In genomic region chr20:17534077-17534476, GRCh38 we compare ENCODE assay signal across 14 cellular contexts. TPM values are rescaled to one million over a fixed set of nuclear protein-coding genes. Genes with fewer than 3 reads are reported as not detected.
DNase-seq lines count a peak whose midpoint lies in the region; ATAC-seq and TF ChIP-seq lines count a peak whose summit lies in the region.
"Had no signal": no experiment of that assay in that cellular context is flagged by ENCODE, and none has a peak within 500 bp of the region (broad histone marks: within the 10 kb centered on the region; RNA-seq: fewer than 3 reads in every experiment).

No MANE protein-coding gene starts in this region.

- H3K27ac Mint-ChIP-seq in T-helper 2 cell treated with Interferon-gamma antibody and Interleukin-4, amounts not matched to agents 5 μg/mL and 100 μg/mL, for 36 hours, result peak overlapping the region; percentile 24
- H3K27ac Mint-ChIP-seq in WTC11, result peak overlapping the region; percentile 5; the same call in 1 of the 2 replicates
- H3K27ac Mint-ChIP-seq in endothelial cell (ENCODE audit: unreplicated experiment), result no peak overlapping the region
- H3K27ac Mint-ChIP-seq: CD8-positive, alpha-beta memory T cell; HFFc6 had no signal

- CTCF ChIA-PET in WTC11 (lab: Charles Lee), result interaction anchor here (1.2 to 1.8 kb wide), 4 partner anchors 29 to 149 kb away, joined by 3 to 5 read pairs (median 3); partner anchors contain the start of gene DSTN

- no peak overlapping the region for H3K4me2 ChIP-seq in Karpas-422 (ENCODE audit: low read depth, low read length, poor library complexity, severe bottlenecking)
- peak overlapping the region; percentile 44 for H3K4me2 ChIP-seq in smooth muscle cell

- no peak for TF ChIP-seq CTCF in WTC11 (IDR thresholded peaks at IDR 0.05)
- TF ChIP-seq CTCF in smooth muscle cell (IDR thresholded peaks at IDR 0.05; ENCODE audit: borderline replicate concordance, insufficient read depth, poor library complexity, severe bottlenecking), result no peak
- TF ChIP-seq CTCF in testis (IDR thresholded peaks at IDR 0.05), result no peak
- no peak for TF ChIP-seq CTCF in endothelial cell (IDR thresholded peaks at IDR 0.05; ENCODE audit: unreplicated experiment)
- no peak for TF ChIP-seq CTCF in prostate gland (IDR thresholded peaks at IDR 0.05)

- H3F3A ChIP-seq in smooth muscle cell (ENCODE audit: low read depth), result peaks cover 4% of the 10 kb centered on the region

- H3K4me3 ChIP-seq in Karpas-422 (ENCODE audit: low read length) (no peak overlapping the region), smooth muscle cell (no peak overlapping the region), testis (no peak overlapping the region), prostate gland (no peak overlapping the region)
- H3K4me3 ChIP-seq: Peyer's patch had no signal

- H3K79me2 ChIP-seq in Karpas-422 (ENCODE audit: low read length) (no peaks in the 10 kb centered on the region), smooth muscle cell (ENCODE audit: low read depth) (no peaks in the 10 kb centered on the region)

- H4K20me1 ChIP-seq in Karpas-422 (ENCODE audit: insufficient read depth, low read depth, low read length), result no peaks in the 10 kb centered on the region
- no peaks in the 10 kb centered on the region for H4K20me1 ChIP-seq in smooth muscle cell (ENCODE audit: low read depth)

- H3K36me3 ChIP-seq in Karpas-422 (ENCODE audit: insufficient read depth, low read length), result no peaks in the 10 kb centered on the region
- no peaks in the 10 kb centered on the region for H3K36me3 ChIP-seq in smooth muscle cell (ENCODE audit: low read depth)
- H3K36me3 ChIP-seq in testis (ENCODE audit: low read depth, missing control alignments), result no peaks in the 10 kb centered on the region
- no peaks in the 10 kb centered on the region for H3K36me3 ChIP-seq in prostate gland
- H3K36me3 ChIP-seq: Peyer's patch had no signal

- no peaks in the 10 kb centered on the region for H3K27me3 ChIP-seq in Karpas-422 (ENCODE audit: low read length)
- H3K27me3 ChIP-seq in smooth muscle cell (ENCODE audit: low read depth), result no peaks in the 10 kb centered on the region
- no peaks in the 10 kb centered on the region for H3K27me3 ChIP-seq in testis
- no peaks in the 10 kb centered on the region for H3K27me3 ChIP-seq in prostate gland (replicated peaks; ENCODE audit: insufficient read depth)
- H3K27me3 ChIP-seq: Peyer's patch had no signal

- no peak overlapping the region for H3K4me3 Mint-ChIP-seq in T-helper 2 cell treated with Interferon-gamma antibody and Interleukin-4, amounts not matched to agents 5 μg/mL and 100 μg/mL, for 36 hours
- H3K4me3 Mint-ChIP-seq in WTC11 (peak overlapping the region; percentile 10; the same call in 1 of the 2 replicates), endothelial cell (ENCODE audit: unreplicated experiment) (no peak overlapping the region)
- H3K4me3 Mint-ChIP-seq: HFFc6 had no signal

- no peaks in the 10 kb centered on the region for H3K9me3 Mint-ChIP-seq in T-helper 2 cell treated with Interferon-gamma antibody and Interleukin-4, amounts not matched to agents 5 μg/mL and 100 μg/mL, for 36 hours
- H3K9me3 Mint-ChIP-seq in WTC11, result peaks cover 4% of the 10 kb centered on the region
- no peaks in the 10 kb centered on the region for H3K9me3 Mint-ChIP-seq in endothelial cell (ENCODE audit: unreplicated experiment)
- H3K9me3 Mint-ChIP-seq: CD8-positive, alpha-beta memory T cell; HFFc6 had no signal

- H2AFZ ChIP-seq in Karpas-422 (ENCODE audit: low read length) (peak overlapping the region; percentile 39; the same call in 1 of the 2 replicates), smooth muscle cell (ENCODE audit: low read depth) (no peak overlapping the region)

- no peak for TF ChIP-seq POLR2A in testis (IDR thresholded peaks at IDR 0.05)
- no peak for TF ChIP-seq POLR2A in prostate gland (IDR thresholded peaks at IDR 0.05)

- H3K9me3 ChIP-seq in Karpas-422 (ENCODE audit: low read length) (no peaks in the 10 kb centered on the region), smooth muscle cell (replicated peaks; ENCODE audit: low read depth) (no peaks in the 10 kb centered on the region), testis (no peaks in the 10 kb centered on the region), prostate gland (no peaks in the 10 kb centered on the region)
- H3K9me3 ChIP-seq: Peyer's patch had no signal

- H3K27me3 Mint-ChIP-seq in T-helper 2 cell treated with Interferon-gamma antibody and Interleukin-4, amounts not matched to agents 5 μg/mL and 100 μg/mL, for 36 hours (ENCODE audit: low read depth), result peaks cover 21% of the 10 kb centered on the region
- peaks cover 22% of the 10 kb centered on the region for H3K27me3 Mint-ChIP-seq in WTC11 (ENCODE audit: low read depth)
- H3K27me3 Mint-ChIP-seq in endothelial cell (ENCODE audit: unreplicated experiment), result peaks cover 6% of the 10 kb centered on the region

- no peak for ATAC-seq in WTC11

- H3K4me1 ChIP-seq in Karpas-422 (ENCODE audit: low read length), result peaks cover 16% of the 10 kb centered on the region
- peaks cover 8% of the 10 kb centered on the region for H3K4me1 ChIP-seq in smooth muscle cell (ENCODE audit: low read depth)
- no peaks in the 10 kb centered on the region for H3K4me1 ChIP-seq in testis
- no peaks in the 10 kb centered on the region for H3K4me1 ChIP-seq in prostate gland (replicated peaks)

- POLR2A ChIA-PET in WTC11 (lab: Charles Lee), result no interaction called here

- no peaks in the 10 kb centered on the region for H3K36me3 Mint-ChIP-seq in T-helper 2 cell treated with Interferon-gamma antibody and Interleukin-4, amounts not matched to agents 5 μg/mL and 100 μg/mL, for 36 hours (ENCODE audit: low read depth)
- H3K36me3 Mint-ChIP-seq in WTC11 (peaks cover 4% of the 10 kb centered on the region), endothelial cell (ENCODE audit: low read depth, unreplicated experiment) (no peaks in the 10 kb centered on the region)
- H3K36me3 Mint-ChIP-seq: CD8-positive, alpha-beta memory T cell had no signal

- WGBS in smooth muscle cell (ENCODE audit: low lambda C conversion rate), result 84% methylated on average over 3 of the region's 3 CpGs
- 95 to 96% methylated on average over 3 of the region's 3 CpGs for WGBS in testis, 2 donors
- 97% methylated on average over 3 of the region's 3 CpGs for WGBS in prostate gland

- intact Hi-C loops in testis (cut with DNase I; ENCODE audit: low total_unique reads) (no loop called here), prostate gland (cut with DNase I) (loop anchor here (10.0 kb wide), 3 partner anchors 151 to 461 kb away; partner anchors contain the start of gene RRBP1)

- H3K27ac ChIP-seq in Karpas-422 (ENCODE audit: low read length) (no peak overlapping the region), smooth muscle cell (ENCODE audit: low read depth) (no peak overlapping the region), testis (no peak overlapping the region), prostate gland (no peak overlapping the region)
- H3K27ac ChIP-seq: C4-2B, Peyer's patch had no signal

- DNase-seq in T-helper 2 cell treated with Interferon-gamma antibody and Interleukin-4, amounts not matched to agents 5 μg/mL and 100 μg/mL, for 36 hours (ENCODE audit: low spot score), result no peak
- DNase-seq in T-helper 2 cell (no peak), Karpas-422 (no peak), WTC11 (ENCODE audit: low spot score) (no peak), smooth muscle cell (lab: John Stamatoyannopoulos, UW; ENCODE audit: unreplicated experiment) (no peak), testis (no peak), endothelial cell (ENCODE audit: low spot score) (no peak), prostate gland (ENCODE audit: low spot score) (no peak)
- DNase-seq: Calu3; CD8-positive, alpha-beta memory T cell; NCI-H1436 treated with DMSO at 0.1 percent for 48 hours; Peyer's patch had no signal

- no peaks in the 10 kb centered on the region for H3K9me2 ChIP-seq in Karpas-422 (replicated peaks; ENCODE audit: insufficient read depth, low read length)

- H3K4me1 Mint-ChIP-seq in T-helper 2 cell treated with Interferon-gamma antibody and Interleukin-4, amounts not matched to agents 5 μg/mL and 100 μg/mL, for 36 hours (ENCODE audit: low read depth), result peaks cover 38% of the 10 kb centered on the region
- H3K4me1 Mint-ChIP-seq in WTC11, result peaks cover 31% of the 10 kb centered on the region
- H3K4me1 Mint-ChIP-seq in endothelial cell (ENCODE audit: unreplicated experiment), result peaks cover 4% of the 10 kb centered on the region

- H3K9ac ChIP-seq in Karpas-422 (ENCODE audit: low read length), result no peak overlapping the region
- no peak overlapping the region for H3K9ac ChIP-seq in smooth muscle cell (ENCODE audit: low read depth)

TF ChIP-seq in WTC11, 78 proteins besides CTCF, POLR2A, EP300 and RAD21 (continues in another document):
- TF ChIP-seq TEAD4 (CRISPR knock-in tag; IDR thresholded peaks at IDR 0.05) (no peak), ZNF219 (CRISPR knock-in tag; IDR thresholded peaks at IDR 0.05; ENCODE audit: borderline replicate concordance) (no peak)

RNA-seq across cellular contexts. Expression of gene BFSP1, which starts 2.9 kb away (rescaled TPM):
- not detected in 2 replicates for total RNA-seq in Karpas-422 (2014; rRNA removed; shearing (Covaris generic); ENCODE audit: low replicate concordance)
- 1.9 to 3.0 TPM (median 2.7 TPM) in 3 replicates for total RNA-seq in WTC11 (2021)
- total RNA-seq in smooth muscle cell, result 0.76 and 1.0 TPM in 2 replicates
- polyA plus RNA-seq in smooth muscle cell, result 1.3 and 1.6 TPM in 2 replicates
- 10 to 100 TPM; 10.7 to 11.3 TPM for total RNA-seq in testis
- polyA plus RNA-seq in testis (ENCODE audit: insufficient read depth, low read depth, low replicate concordance), result 7.4 TPM
- total RNA-seq in endothelial cell (ENCODE audit: unreplicated experiment), result 3.5 TPM
- 1 to 10 TPM in 1 of 2 donors, under 1 TPM in 1; 0.27 to 6.9 TPM for total RNA-seq in prostate gland

RNA-seq across cellular contexts. Expression of gene DSTN, which starts 35.8 kb away (rescaled TPM):
- 8.9 and 9.5 TPM in 2 replicates for total RNA-seq in Karpas-422 (2014; rRNA removed; shearing (Covaris generic); ENCODE audit: low replicate concordance)
- total RNA-seq in WTC11 (2021) (145 to 153 TPM (median 149 TPM) in 3 replicates), smooth muscle cell (486 and 582 TPM in 2 replicates), testis (100 to 1,000 TPM; 121 to 148 TPM), endothelial cell (ENCODE audit: unreplicated experiment) (142 TPM), prostate gland (100 to 1,000 TPM; 284 to 559 TPM)
- polyA plus RNA-seq in smooth muscle cell (534 and 559 TPM in 2 replicates), testis (ENCODE audit: insufficient read depth, low read depth, low replicate concordance) (301 TPM)

Comparison
In these comparisons a context has a peak if more than half of its experiments do, and no peak if none do; other contexts are left out.
1. RNA of gene DSTN, which starts 35.8 kb away (total RNA-seq): 284 to 559 TPM in prostate gland, 486 to 582 TPM in smooth muscle cell, 145 to 153 TPM in WTC11, 121 to 148 TPM in testis and 142 TPM in endothelial cell (single experiment); 8.9 to 9.5 TPM in Karpas-422; every median in the first group is over 10 times any median in the second.